Comparison of ENCODE assay signal across 8 cellular contexts in genomic region chr7:66413379-66414114, GRCh38.
DNase-seq lines count a peak whose midpoint lies in the region; ATAC-seq and TF ChIP-seq lines count a peak whose summit lies in the region.

No MANE protein-coding gene starts in this region.

- peaks cover 9% of the 10 kb centered on the region for H3F3A ChIP-seq in GM23338 (replicated peaks; ENCODE audit: low read depth)

- CTCF ChIA-PET in activated CD4-positive, alpha-beta memory T cell treated with anti-CD3 and anti-CD28 coated beads for 36 hours (lab: Charles Lee): interaction anchor here (0.6 to 1.8 kb wide), 9 partner anchors 18 to 520 kb away, joined by 3 to 9 read pairs (median 3); partner anchors contain the start of gene TPST1

- peaks cover 12% of the 10 kb centered on the region for H3K27me3 Mint-ChIP-seq in GM23338 (ENCODE audit: insufficient read depth, low read depth, poor library complexity)
- H3K27me3 Mint-ChIP-seq in activated CD4-positive, alpha-beta memory T cell treated with anti-CD3 and anti-CD28 coated beads for 36 hours: no peaks in the 10 kb centered on the region

- H4K20me1 ChIP-seq in GM23338 (replicated peaks; ENCODE audit: insufficient read depth): no peaks in the 10 kb centered on the region

- H3K4me1 Mint-ChIP-seq in GM23338: peaks cover 3% of the 10 kb centered on the region; the same call in 2 of the 3 replicates
- peaks cover 7% of the 10 kb centered on the region for H3K4me1 Mint-ChIP-seq in activated CD4-positive, alpha-beta memory T cell treated with anti-CD3 and anti-CD28 coated beads for 36 hours (ENCODE audit: low read depth)

- H3K27ac Mint-ChIP-seq in GM23338: peak overlapping the region; percentile 83; the same call in 1 of the 2 replicates
- no peak overlapping the region for H3K27ac Mint-ChIP-seq in activated CD4-positive, alpha-beta memory T cell treated with anti-CD3 and anti-CD28 coated beads for 36 hours

- peaks cover 5% of the 10 kb centered on the region; the same call in 1 of the 2 replicates for H3K27me3 ChIP-seq in GM23338 (ENCODE audit: insufficient read depth)

- DNase-seq in DMS53 (lab: John Stamatoyannopoulos, UW): peak; percentile 100
- DNase-seq in GM23338 (ENCODE audit: low spot score): peak; percentile 96
- DNase-seq in NCI-H2029 treated with DMSO at 0.1 percent for 48 hours (lab: John Stamatoyannopoulos, UW): peak; percentile 85
- peak; percentile 86 for DNase-seq in activated CD4-positive, alpha-beta memory T cell treated with anti-CD3 and anti-CD28 coated beads for 36 hours
- DNase-seq in dermis blood vessel endothelial cell: peak; percentile 92
- DNase-seq in left lobe of liver (ENCODE audit: low spot score): peak; percentile 88
- peak; percentile 75 to 79 for DNase-seq in stimulated activated CD4-positive, alpha-beta T cell treated with anti-CD3 and anti-CD28 coated beads, Interleukin-1b, Interleukin-23, amount 100 ng/mL, for 4 hours (ENCODE audit: low read depth in 2 of 2)
- no peak for DNase-seq in KBM-7

- H3K9me2 ChIP-seq in GM23338 (ENCODE audit: insufficient read depth): no peaks in the 10 kb centered on the region

- no peaks in the 10 kb centered on the region for H3K79me2 ChIP-seq in GM23338 (replicated peaks; ENCODE audit: insufficient read depth)

- H3K36me3 Mint-ChIP-seq in GM23338 (ENCODE audit: low read depth): peaks cover 4% of the 10 kb centered on the region; the same call in 1 of the 3 replicates
- H3K36me3 Mint-ChIP-seq in activated CD4-positive, alpha-beta memory T cell treated with anti-CD3 and anti-CD28 coated beads for 36 hours: no peaks in the 10 kb centered on the region

- peak; percentile 95 for ATAC-seq in GM23338
- peak; percentile 95 for ATAC-seq in left lobe of liver

- H3K4me2 ChIP-seq in GM23338: peak overlapping the region; percentile 85

- H3K4me1 ChIP-seq in GM23338 (ENCODE audit: insufficient read depth): peaks cover 6% of the 10 kb centered on the region

- peak overlapping the region; percentile 99 for H2AFZ ChIP-seq in GM23338

- no peaks in the 10 kb centered on the region for H3K36me3 ChIP-seq in GM23338 (ENCODE audit: insufficient read depth)

- 0 out of 3 replicates have a peak, but pooled peaks cover 4% of the 10 kb centered on the region for H3K9me3 Mint-ChIP-seq in GM23338
- H3K9me3 Mint-ChIP-seq in activated CD4-positive, alpha-beta memory T cell treated with anti-CD3 and anti-CD28 coated beads for 36 hours: no peaks in the 10 kb centered on the region

- peak overlapping the region; percentile 74; the same call in 1 of the 2 replicates for H3K27ac ChIP-seq in GM23338 (ENCODE audit: low read depth)

- POLR2A ChIA-PET in activated CD4-positive, alpha-beta memory T cell treated with anti-CD3 and anti-CD28 coated beads for 36 hours (lab: Charles Lee): interaction anchor here (2.0 kb wide), 1 partner anchor 80 kb away, joined by 10 read pairs; no protein-coding TSS in a partner anchor

- TF ChIP-seq CTCF in GM23338 (conservative IDR thresholded peaks at IDR 0.05; ENCODE audit: low read depth in 2 of 2): peak; percentile 68 to 76

- peak overlapping the region; percentile 58 for H3K4me3 ChIP-seq in GM23338

- in situ Hi-C loops in KBM-7 (cut with MboI; ENCODE audit: low pct_unique_long_range_greater_than_20kb, low sequenced_read_pairs): no loop called here

- intact Hi-C loops in activated CD4-positive, alpha-beta memory T cell treated with anti-CD3 and anti-CD28 coated beads for 36 hours (cut with micrococcal nuclease): loop anchor here (1.0 to 10.0 kb wide), 2 partner anchors 80 to 341 kb away; no protein-coding TSS in a partner anchor

- peak overlapping the region; percentile 73 for H3K4me3 Mint-ChIP-seq in GM23338
- H3K4me3 Mint-ChIP-seq in activated CD4-positive, alpha-beta memory T cell treated with anti-CD3 and anti-CD28 coated beads for 36 hours: peak overlapping the region; percentile 55

TF ChIP-seq in GM23338, 12 proteins besides CTCF, POLR2A, EP300 and RAD21:
- TF ChIP-seq NANOG (IDR thresholded peaks at IDR 0.05; ENCODE audit: borderline replicate concordance) (no peak), CREB1 (CRISPR knock-in tag; IDR thresholded peaks at IDR 0.05; ENCODE audit: low read depth) (peak; percentile 98)
